In genomic region chr3:148697311-148698189, GRCh38 we compare ENCODE assay signal across 9 cellular contexts. TPM values are rescaled to one million over a fixed set of nuclear protein-coding genes. Genes with fewer than 3 reads are reported as not detected.
DNase-seq lines count a peak whose midpoint lies in the region; ATAC-seq and TF ChIP-seq lines count a peak whose summit lies in the region.
"Had no signal": no experiment of that assay in that cellular context is flagged by ENCODE, and none has a peak within 500 bp of the region (broad histone marks: within the 10 kb centered on the region; RNA-seq: fewer than 3 reads in every experiment).

TSS of gene AGTR1 (plus strand) at chr3:148697903. CDS start at chr3:148741036, 43,133 bp downstream.

- H3K4me3 ChIP-seq in A673 (ENCODE audit: low read depth, low read length, poor library complexity, severe bottlenecking) (peak within 1 kb of the TSS; percentile 30), muscle layer of duodenum (ENCODE audit: low read depth in 1 of 2, low read length in 2 of 2) (peak within 1 kb of the TSS; percentile 72 to 75)

- H3K9me3 ChIP-seq in A673 (ENCODE audit: low read depth, low read length, poor library complexity, severe bottlenecking) (no peaks in the 10 kb centered on the region), muscle layer of duodenum (ENCODE audit: control insufficient read depth in 1 of 2, low read length in 2 of 2) (no peaks in the 10 kb centered on the region)

- POLR2A ChIA-PET in A673 (lab: Charles Lee; ENCODE audit: low non-redundant PET) = no interaction called here

- intact Hi-C loops in A673 (cut with micrococcal nuclease; ENCODE audit: unreplicated experiment) = no loop called here

- CTCF ChIA-PET in A673 (lab: Charles Lee) = no interaction called here

- ATAC-seq in GM21723 (IDR thresholded peaks at IDR 0.05; ENCODE audit: unreplicated experiment) (no peak), GM21447 (IDR thresholded peaks at IDR 0.05; ENCODE audit: unreplicated experiment) (no peak), HG02885 (IDR thresholded peaks at IDR 0.05; ENCODE audit: poor library complexity, unreplicated experiment) (no peak)

- no peak for TF ChIP-seq CTCF in A673 (conservative IDR thresholded peaks at IDR 0.05; ENCODE audit: low read depth, low read length)

- BruUV-seq in A673 (replicated peaks; lab: Mats Ljungman, UMichigan) = no TSS peak

- H3K36me3 ChIP-seq in A673 (ENCODE audit: insufficient read depth, low read length, poor library complexity, severe bottlenecking) = no peaks in the 10 kb centered on the region
- no peaks in the 10 kb centered on the region for H3K36me3 ChIP-seq in muscle layer of duodenum (ENCODE audit: control insufficient read depth in 1 of 2, insufficient read depth in 2 of 2, low read length in 2 of 2)

- DNase-seq in A673 (ENCODE audit: low spot score) = peak; percentile 29
- DNase-seq in NCI-H1105 (lab: John Stamatoyannopoulos, UW) = peak; percentile 21
- peak; percentile 86 for DNase-seq in fibroblast of gingiva (ENCODE audit: low read depth)
- DNase-seq in SW480 (ENCODE audit: low spot score) = no peak
- DNase-seq: CD4-positive, alpha-beta T cell had no signal

- H3K4me1 ChIP-seq in A673 (ENCODE audit: insufficient read depth, low read length, poor library complexity, severe bottlenecking) (no peaks in the 10 kb centered on the region), muscle layer of duodenum (ENCODE audit: control insufficient read depth in 1 of 2, insufficient read depth in 2 of 2, low read length in 2 of 2) (peaks cover 0 to 4% of the 10 kb centered on the region in 2 donors)

- H3K27ac ChIP-seq in A673 (ENCODE audit: low read depth, low read length, poor library complexity, severe bottlenecking) = no peak within 1 kb of the TSS
- H3K27ac ChIP-seq in muscle layer of duodenum (ENCODE audit: low read length) = no peak within 1 kb of the TSS

- peaks cover 79% of the 10 kb centered on the region for H3K27me3 ChIP-seq in A673 (replicated peaks; ENCODE audit: insufficient read depth, low read depth, low read length, poor library complexity)
- H3K27me3 ChIP-seq in muscle layer of duodenum (ENCODE audit: low read depth, low read length) = peaks cover 5% of the 10 kb centered on the region

RNA-seq across cellular contexts. Expression of gene AGTR1, which starts in this region (rescaled TPM):
- not detected in 2 replicates for total RNA-seq in A673 (2021)
- total RNA-seq: CD4-positive, alpha-beta T cell had no signal

Comparison
In these comparisons a context has a peak if more than half of its experiments do, and no peak if none do; other contexts are left out.
1. Peak in DNase-seq and H3K4me3 ChIP-seq in A673; RNA of the gene not detected or under 1 TPM.